Comparison of ENCODE assay signal across 19 cellular contexts in genomic region chr4:13990596-13991589, GRCh38.
DNase-seq lines count a peak whose midpoint lies in the region; ATAC-seq, FAIRE-seq and TF ChIP-seq lines count a peak whose summit lies in the region.
"Had no signal": no experiment of that assay in that cellular context is flagged by ENCODE, and none has a peak within 500 bp of the region (broad histone marks: within the 10 kb centered on the region; RNA-seq: fewer than 3 reads in every experiment).

No MANE protein-coding gene starts in this region.

- H3K9ac ChIP-seq in adipocyte (ENCODE audit: low read length) = peak overlapping the region; percentile 56
- no peak overlapping the region for H3K9ac ChIP-seq in smooth muscle cell (ENCODE audit: low read depth)
- H3K9ac ChIP-seq: BLaER1 had no signal

- peak overlapping the region; percentile 92 for H3K27ac ChIP-seq in hepatocyte
- peak overlapping the region in 3 of 4 donors; percentile 13 to 78 (median 58) for H3K27ac ChIP-seq in pancreas
- no peak overlapping the region for H3K27ac ChIP-seq in smooth muscle cell (ENCODE audit: low read depth)
- H3K27ac ChIP-seq: BLaER1, heart right ventricle had no signal

- in situ Hi-C loops in G401 (cut with HindIII; ENCODE audit: low sequenced_read_pairs) = no loop called here
- in situ Hi-C loops in GM13977 (cut with MboI; ENCODE audit: low pct_unique_long_range_greater_than_20kb, low sequenced_read_pairs, unreplicated experiment) = no loop called here

- H2AFZ ChIP-seq in hepatocyte (no peak overlapping the region), smooth muscle cell (ENCODE audit: low read depth) (no peak overlapping the region)
- H2AFZ ChIP-seq: PC-9 had no signal

- H4K20me1 ChIP-seq in hepatocyte (ENCODE audit: insufficient read depth, poor library complexity, severe bottlenecking) = no peaks in the 10 kb centered on the region
- H4K20me1 ChIP-seq in smooth muscle cell (ENCODE audit: low read depth) = no peaks in the 10 kb centered on the region
- H4K20me1 ChIP-seq: BLaER1 had no signal

- ATAC-seq in pancreas = peak; percentile 84 to 91 (median 90)
- ATAC-seq: heart right ventricle, right cardiac atrium had no signal

- intact Hi-C loops in pancreas (cut with DNase I) = no loop called here

- no peaks in the 10 kb centered on the region for H3F3A ChIP-seq in smooth muscle cell (ENCODE audit: low read depth)

- no peaks in the 10 kb centered on the region for H3K36me3 ChIP-seq in adipocyte (ENCODE audit: control insufficient read depth, insufficient read depth, low read length, severe bottlenecking)
- H3K36me3 ChIP-seq in hepatocyte (replicated peaks; ENCODE audit: insufficient read depth, low read depth) = no peaks in the 10 kb centered on the region
- no peaks in the 10 kb centered on the region for H3K36me3 ChIP-seq in pancreas
- H3K36me3 ChIP-seq in smooth muscle cell (ENCODE audit: low read depth) = no peaks in the 10 kb centered on the region
- H3K36me3 ChIP-seq: BLaER1, heart right ventricle had no signal

- H3K79me2 ChIP-seq in hepatocyte = no peaks in the 10 kb centered on the region
- H3K79me2 ChIP-seq in smooth muscle cell (ENCODE audit: low read depth) = no peaks in the 10 kb centered on the region

- no peaks in the 10 kb centered on the region for H3K9me2 ChIP-seq in hepatocyte (replicated peaks; ENCODE audit: insufficient read depth)

- H3K4me3 ChIP-seq in adipocyte (ENCODE audit: low read length) (no peak overlapping the region), hepatocyte (no peak overlapping the region), pancreas (no peak overlapping the region), smooth muscle cell (no peak overlapping the region)
- H3K4me3 ChIP-seq: BLaER1, heart right ventricle, PC-9 had no signal

- peaks cover 69% of the 10 kb centered on the region for H3K4me1 ChIP-seq in adipocyte (ENCODE audit: control insufficient read depth, insufficient read depth, low read length)
- H3K4me1 ChIP-seq in hepatocyte (ENCODE audit: insufficient read depth) = peaks cover 29% of the 10 kb centered on the region
- H3K4me1 ChIP-seq in pancreas = peaks cover 9 to 43% (median 24%) of the 10 kb centered on the region in 3 donors
- no peaks in the 10 kb centered on the region for H3K4me1 ChIP-seq in smooth muscle cell (ENCODE audit: low read depth)
- H3K4me1 ChIP-seq: BLaER1 had no signal

- H3K27me3 ChIP-seq in adipocyte (replicated peaks; ENCODE audit: control insufficient read depth, insufficient read depth, low read length) (no peaks in the 10 kb centered on the region), hepatocyte (no peaks in the 10 kb centered on the region), pancreas (no peaks in the 10 kb centered on the region), smooth muscle cell (ENCODE audit: low read depth) (no peaks in the 10 kb centered on the region)
- H3K27me3 ChIP-seq: BLaER1 had no signal

- no peak for TF ChIP-seq CTCF in hepatocyte (IDR thresholded peaks at IDR 0.05; ENCODE audit: poor library complexity)
- no peak for TF ChIP-seq CTCF in pancreas (IDR thresholded peaks at IDR 0.05)
- TF ChIP-seq CTCF in smooth muscle cell (IDR thresholded peaks at IDR 0.05; ENCODE audit: borderline replicate concordance, insufficient read depth, poor library complexity, severe bottlenecking) = no peak
- TF ChIP-seq CTCF in GM13977 (IDR thresholded peaks at IDR 0.05; ENCODE audit: extremely low read depth, insufficient read depth, missing control alignments) = no peak

- WGBS in hepatocyte (ENCODE audit: low lambda C conversion rate, missing lambda C conversion rate) = 9% methylated on average over 4 of the region's 4 CpGs
- 5 to 7% methylated on average over 4 of the region's 4 CpGs for WGBS in pancreas, 2 donors
- 17% methylated on average over 4 of the region's 4 CpGs for WGBS in smooth muscle cell (ENCODE audit: low lambda C conversion rate)

- H3K9me3 ChIP-seq in adipocyte (ENCODE audit: control insufficient read depth, low read length) (no peaks in the 10 kb centered on the region), hepatocyte (ENCODE audit: low read depth) (no peaks in the 10 kb centered on the region), pancreas (no peaks in the 10 kb centered on the region), smooth muscle cell (replicated peaks; ENCODE audit: low read depth) (no peaks in the 10 kb centered on the region)
- H3K9me3 ChIP-seq: BLaER1, heart right ventricle had no signal

- H3K4me2 ChIP-seq in hepatocyte = peak overlapping the region; percentile 47
- H3K4me2 ChIP-seq in smooth muscle cell = no peak overlapping the region
- H3K4me2 ChIP-seq: BLaER1 had no signal

- FAIRE-seq in pancreas (lab: Jason Lieb, UNC) = no peak
- FAIRE-seq: G401.6, GM18507 had no signal

- peak; percentile 79 for DNase-seq in G401 (ENCODE audit: low spot score)
- DNase-seq in adipocyte (ENCODE audit: low read depth) = peak; percentile 60
- peak; percentile 77 for DNase-seq in hepatocyte (ENCODE audit: low spot score)
- peak in 3 of 6 donors; percentile 38 to 70 (median 40) for DNase-seq in pancreas
- no peak for DNase-seq in NCI-H2107 (lab: John Stamatoyannopoulos, UW)
- DNase-seq in smooth muscle cell (lab: John Stamatoyannopoulos, UW; ENCODE audit: unreplicated experiment) = no peak
- no peak for DNase-seq in anterior cingulate cortex (lab: John Stamatoyannopoulos, UW)
- DNase-seq in GM13977 (ENCODE audit: low spot score) = no peak
- DNase-seq: activated CD4-positive, alpha-beta T cell treated with anti-CD3 and anti-CD28 coated beads, Interleukin-2, amount 10 ng/mL, durations not matched to agents 7 days and 5 days; endodermal cell; GOT3; heart right ventricle; mesendoderm; NCI-H1048; PC-9; right cardiac atrium had no signal

Comparison
In these comparisons a context has a peak if more than half of its experiments do, and no peak if none do; other contexts are left out.
1. DNase-seq: peak in G401 (single experiment), adipocyte (single experiment) and hepatocyte (single experiment); none in NCI-H2107 (single experiment), smooth muscle cell (single experiment), anterior cingulate cortex (0 of 58) and GM13977 (single experiment).